8 cellular contexts compared by ENCODE assay signal in the genomic region with DNA sequence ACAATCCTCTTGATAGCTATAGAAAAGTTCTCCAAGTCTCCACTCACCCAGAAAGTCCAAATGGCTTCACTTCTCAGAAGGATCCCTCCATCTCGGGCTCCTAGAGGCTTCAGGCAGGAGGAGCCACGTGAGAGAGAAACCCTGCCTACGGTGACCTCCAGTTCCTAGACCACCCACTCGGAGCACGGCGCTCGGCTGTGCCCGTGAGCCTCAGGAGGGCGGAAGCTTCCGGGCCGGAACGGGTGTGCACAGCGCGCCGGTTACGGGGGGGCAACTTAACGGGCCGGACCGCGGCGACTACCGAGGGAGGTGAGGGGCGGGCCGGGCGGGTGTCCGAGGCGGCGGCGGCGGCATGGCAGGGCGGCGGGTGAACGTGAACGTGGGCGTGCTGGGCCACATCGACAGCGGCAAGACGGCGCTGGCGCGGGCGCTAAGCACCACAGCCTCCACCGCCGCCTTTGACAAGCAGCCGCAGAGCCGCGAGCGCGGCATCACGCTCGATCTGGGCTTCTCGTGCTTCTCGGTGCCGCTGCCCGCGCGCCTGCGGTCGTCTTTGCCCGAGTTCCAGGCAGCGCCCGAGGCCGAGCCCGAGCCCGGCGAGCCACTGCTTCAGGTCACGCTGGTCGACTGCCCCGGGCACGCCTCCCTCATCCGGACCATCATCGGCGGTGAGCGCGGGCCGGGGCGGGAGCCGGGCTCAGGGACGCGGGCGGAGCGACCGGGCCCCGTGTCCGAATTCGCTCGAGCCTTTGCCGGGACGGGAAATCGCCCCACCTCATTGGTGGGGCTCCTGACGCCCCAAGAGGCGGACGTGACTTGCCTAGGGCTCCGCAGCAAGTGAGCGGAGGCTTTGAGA. TPM values are rescaled to one million over a fixed set of nuclear protein-coding genes. Genes with fewer than 3 reads are reported as not detected.
A peak's percentile ranks its signal among the peaks of the same experiment; 100 is the strongest.
DNase-seq lines count a peak whose midpoint lies in the region; ATAC-seq, FAIRE-seq and TF ChIP-seq lines count a peak whose summit lies in the region.

A gene with protein sequence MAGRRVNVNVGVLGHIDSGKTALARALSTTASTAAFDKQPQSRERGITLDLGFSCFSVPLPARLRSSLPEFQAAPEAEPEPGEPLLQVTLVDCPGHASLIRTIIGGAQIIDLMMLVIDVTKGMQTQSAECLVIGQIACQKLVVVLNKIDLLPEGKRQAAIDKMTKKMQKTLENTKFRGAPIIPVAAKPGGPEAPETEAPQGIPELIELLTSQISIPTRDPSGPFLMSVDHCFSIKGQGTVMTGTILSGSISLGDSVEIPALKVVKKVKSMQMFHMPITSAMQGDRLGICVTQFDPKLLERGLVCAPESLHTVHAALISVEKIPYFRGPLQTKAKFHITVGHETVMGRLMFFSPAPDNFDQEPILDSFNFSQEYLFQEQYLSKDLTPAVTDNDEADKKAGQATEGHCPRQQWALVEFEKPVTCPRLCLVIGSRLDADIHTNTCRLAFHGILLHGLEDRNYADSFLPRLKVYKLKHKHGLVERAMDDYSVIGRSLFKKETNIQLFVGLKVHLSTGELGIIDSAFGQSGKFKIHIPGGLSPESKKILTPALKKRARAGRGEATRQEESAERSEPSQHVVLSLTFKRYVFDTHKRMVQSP (plus strand): TSS at position 326 of the 856 bp plus-strand sequence. CDS start 27 bp downstream, at position 353.

- no peaks in the 10 kb centered on the region for H3K79me2 ChIP-seq in H1 (ENCODE audit: control insufficient read depth in 1 of 2, insufficient read depth in 2 of 2, low read length in 2 of 2)

- peak; percentile 45 to 59 for TF ChIP-seq POLR2A in H1 (IDR thresholded peaks at IDR 0.05; ENCODE audit: control extremely low read depth in 1 of 2, low read depth in 2 of 2, low read length in 2 of 2)

- no peak within 1 kb of the TSS for H3K4ac ChIP-seq in H1 (replicated peaks; ENCODE audit: insufficient read length, low read depth, low read length)

- H3K27ac ChIP-seq in H1 (ENCODE audit: low read depth, low read length): no peak within 1 kb of the TSS

- peak within 1 kb of the TSS; percentile 64 to 81 for H3K4me2 ChIP-seq in H1 (ENCODE audit: insufficient read depth in 1 of 2, low read depth in 2 of 2, low read length in 2 of 2)

- H3K18ac ChIP-seq in H1 (ENCODE audit: extremely low read depth, low read length): 0 out of 2 replicates have a peak within 1 kb of the TSS, but pooled peaks have one; percentile 56

- no peak for TF ChIP-seq RAD21 in H1 (IDR thresholded peaks at IDR 0.05 in 1 of 2, conservative IDR thresholded peaks at IDR 0.05 in 1 of 2; ENCODE audit: low read depth in 2 of 2, low read length in 2 of 2)

- TF ChIP-seq EP300 in H1 (IDR thresholded peaks at IDR 0.05; ENCODE audit: borderline replicate concordance in 1 of 2, low read depth in 2 of 2, low read length in 2 of 2): peak in 1 of 2 experiments; percentile 55; a peak in 1 of 3 replicates

- peak within 1 kb of the TSS; percentile 84 for H4K8ac ChIP-seq in H1 (ENCODE audit: extremely low read depth, insufficient read depth, low read length)

- FAIRE-seq in H1 (lab: Jason Lieb, UNC): peak; percentile 93

- 4% methylated on average over 56 of the region's 95 CpGs; no CpG with 5 or more reads in 1 of the 2 experiments for WGBS in H1 (ENCODE audit: extremely low coverage in 1 of 2, insufficient coverage in 1 of 2, insufficient read length in 1 of 2, insufficient replicate concordance in 2 of 2, low coverage in 1 of 2, low lambda C conversion rate in 2 of 2, missing lambda C conversion rate in 1 of 2), 2 experiments

- H3K14ac ChIP-seq in H1 (ENCODE audit: insufficient read length): no peak within 1 kb of the TSS

- H3K9me3 ChIP-seq in H1 (ENCODE audit: insufficient read depth in 2 of 2, low read depth in 1 of 2, low read length in 1 of 2): peaks cover 2 to 6% of the 10 kb centered on the region in 2 experiments; a peak in 2 of 4 replicates

- DNase-seq in COR-L47 (lab: John Stamatoyannopoulos, UW) (peak; percentile 84), HS-27A (ENCODE audit: low read depth) (peak; percentile 59), NOMO-1 (lab: John Stamatoyannopoulos, UW; ENCODE audit: unreplicated experiment in 2 of 2) (peak; percentile 81 to 92), H1 (ENCODE audit: low read depth in 1 of 2, low spot score in 2 of 2) (peak in 1 of 2 experiments; percentile 92), mesenteric fat pad (ENCODE audit: low spot score) (peak; percentile 95)
- DNase-seq in activated CD8-positive, alpha-beta memory T cell treated with anti-CD3 and anti-CD28 coated beads for 4 hours (ENCODE audit: low read depth in 2 of 2): peak; percentile 64 to 71
- peak; percentile 72 for DNase-seq in stimulated activated CD8-positive, alpha-beta memory T cell treated with anti-CD3 and anti-CD28 coated beads, Interleukin-15, amount 100 ng/mL, for 1 hour (ENCODE audit: low read depth)

- TF ChIP-seq CTCF in H1 (IDR thresholded peaks at IDR 0.05; ENCODE audit: control extremely low read depth in 1 of 3, insufficient read depth in 1 of 3, low read depth in 1 of 3, low read length in 3 of 3): no peak

- H4K5ac ChIP-seq in H1 (ENCODE audit: insufficient read length, low read depth, low read length): peak within 1 kb of the TSS; percentile 12

- no peak within 1 kb of the TSS for H2BK20ac ChIP-seq in H1 (ENCODE audit: low read length)

- H4K20me1 ChIP-seq in H1 (replicated peaks in 1 of 2; ENCODE audit: control insufficient read depth in 1 of 2, insufficient read depth in 2 of 2, low read length in 2 of 2): peaks cover 0 to 1% of the 10 kb centered on the region in 2 experiments

- peaks cover 0 to 1% (median 0%) of the 10 kb centered on the region in 4 experiments; a peak in 1 of 7 replicates for H3K4me1 ChIP-seq in H1 (replicated peaks in 1 of 4; ENCODE audit: control insufficient read depth in 3 of 4, insufficient read depth in 4 of 4, low read length in 3 of 4)

- H2BK15ac ChIP-seq in H1 (ENCODE audit: low read length): 0 out of 2 replicates have a peak within 1 kb of the TSS, but pooled peaks have one; percentile 61

- CTCF ChIA-PET in H1 (lab: Charles Lee; ENCODE audit: partially characterized antibody): interaction anchor here (1.5 kb wide), 1 partner anchor 15 kb away, joined by 3 read pairs; no protein-coding TSS in a partner anchor

- peak within 1 kb of the TSS; percentile 60 for H2BK5ac ChIP-seq in H1 (ENCODE audit: low read depth, low read length)

- H3K9ac ChIP-seq in H1 (replicated peaks in 1 of 4; ENCODE audit: extremely low read depth in 1 of 4, low read depth in 3 of 4, low read length in 3 of 4): peak within 1 kb of the TSS; percentile 66 to 88 (median 72)

- peak within 1 kb of the TSS; percentile 77 to 92 (median 84) for H3K4me3 ChIP-seq in H1 (ENCODE audit: extremely low read depth in 1 of 4, insufficient read depth in 2 of 4, low read depth in 3 of 4, low read length in 4 of 4)

- no peaks in the 10 kb centered on the region; the same call in 1 of the 2 replicates for H3K23me2 ChIP-seq in H1 (ENCODE audit: low read depth, low read length)

- H2BK120ac ChIP-seq in H1 (replicated peaks; ENCODE audit: low read depth, low read length): no peak within 1 kb of the TSS

- POLR2A ChIA-PET in H1 (lab: Charles Lee; ENCODE audit: partially characterized antibody): interaction anchor here (0.7 to 1.9 kb wide), 6 partner anchors 9 to 417 kb away, joined by 3 to 11 read pairs (median 3); a partner anchor contains a TSS

- no peaks in the 10 kb centered on the region; a peak in 1 of 7 replicates for H3K27me3 ChIP-seq in H1 (replicated peaks in 1 of 4; ENCODE audit: control insufficient read depth in 3 of 4, extremely low read depth in 1 of 4, insufficient read depth in 3 of 4, low read length in 3 of 4)

- no peaks in the 10 kb centered on the region for H3K79me1 ChIP-seq in H1 (ENCODE audit: low read depth, low read length)

- H4K91ac ChIP-seq in H1 (replicated peaks; ENCODE audit: insufficient read length, low read length): no peak within 1 kb of the TSS

- peak within 1 kb of the TSS; percentile 96; the same call in 1 of the 2 replicates for H2AFZ ChIP-seq in H1 (ENCODE audit: low read length)

- H2BK12ac ChIP-seq in H1 (ENCODE audit: low read depth, low read length): no peak within 1 kb of the TSS; the same call in 1 of the 2 replicates

- H3K56ac ChIP-seq in H1 (replicated peaks; ENCODE audit: insufficient read length, low read depth, low read length): no peak within 1 kb of the TSS

- peak; percentile 33 for ATAC-seq in GM19468 (IDR thresholded peaks at IDR 0.05; ENCODE audit: extremely low read depth, unreplicated experiment)

- peaks cover 0 to 4% (median 2%) of the 10 kb centered on the region in 4 experiments; a peak in 2 of 8 replicates for H3K36me3 ChIP-seq in H1 (ENCODE audit: control insufficient read depth in 2 of 4, insufficient read depth in 4 of 4, low read length in 3 of 4)

- H3K23ac ChIP-seq in H1 (ENCODE audit: insufficient read length): no peak within 1 kb of the TSS

- H2AK5ac ChIP-seq in H1 (ENCODE audit: low read depth, low read length): no peak within 1 kb of the TSS

TF ChIP-seq in H1, 55 proteins besides CTCF, POLR2A, EP300 and RAD21 (continues in another document):
- TF ChIP-seq RBBP5 (IDR thresholded peaks at IDR 0.05; ENCODE audit: borderline replicate concordance, low read depth, low read length): peak; percentile 93
- peak; percentile 45; the same call in 1 of the 2 replicates for TF ChIP-seq CREB1 (IDR thresholded peaks at IDR 0.05)
- peak; percentile 89 for TF ChIP-seq PHF8 (conservative IDR thresholded peaks at IDR 0.05; ENCODE audit: low read depth, low read length)
- no peak for TF ChIP-seq JUND (IDR thresholded peaks at IDR 0.05; ENCODE audit: low read length)
- TF ChIP-seq ASH2L (IDR thresholded peaks at IDR 0.05; ENCODE audit: low read length): peak; percentile 80
- no peak for TF ChIP-seq SIX5 (IDR thresholded peaks at IDR 0.05; ENCODE audit: low read depth, low read length)
- no peak for TF ChIP-seq CBX5 (IDR thresholded peaks at IDR 0.05; ENCODE audit: low read depth, low read length)
- peak; percentile 87 for TF ChIP-seq TAF1 (IDR thresholded peaks at IDR 0.05; ENCODE audit: low read depth, low read length)

RNA-seq across cellular contexts. Expression of the gene that starts here (rescaled TPM):
- 13.1 and 13.8 TPM in 2 replicates for total RNA-seq in H1 (2021; fragmentation: NEBNext Ultra II Directional; extraction: Animal tissue kit (Norgen Biotek cat#: 25700))
- 19.8 and 27.6 TPM in 2 replicates for polyA plus RNA-seq in H1 (2011; rRNA removed)
- polyA plus RNA-seq in H1 (2011; cell fraction: cytosol; rRNA removed): 16.2 TPM
- 17.5 TPM for polyA plus RNA-seq in H1 (2011; cell fraction: nucleus; rRNA removed)
- polyA plus RNA-seq in H1 (2012, experiment 1 of 2): 7.3 to 14.1 TPM (median 12.1 TPM) in 4 replicates
- 15.7 TPM for polyA plus RNA-seq in H1 (2012, experiment 2 of 2)
- polyA plus RNA-seq in H1 (2013, experiment 1 of 2): 8.8 TPM
- polyA plus RNA-seq in H1 (2013, experiment 2 of 2): 9.1 TPM
- polyA minus RNA-seq in H1 (2011; rRNA and poly(A)+ RNA removed): 11.9 and 12.1 TPM in 2 replicates
- polyA minus RNA-seq in H1 (2011; cell fraction: cytosol; rRNA and poly(A)+ RNA removed): 11.4 TPM
- 22.0 TPM for polyA minus RNA-seq in H1 (2011; cell fraction: nucleus; rRNA and poly(A)+ RNA removed)
- total RNA-seq in mesenteric fat pad: 13.6 TPM
